In the genomic region with DNA sequence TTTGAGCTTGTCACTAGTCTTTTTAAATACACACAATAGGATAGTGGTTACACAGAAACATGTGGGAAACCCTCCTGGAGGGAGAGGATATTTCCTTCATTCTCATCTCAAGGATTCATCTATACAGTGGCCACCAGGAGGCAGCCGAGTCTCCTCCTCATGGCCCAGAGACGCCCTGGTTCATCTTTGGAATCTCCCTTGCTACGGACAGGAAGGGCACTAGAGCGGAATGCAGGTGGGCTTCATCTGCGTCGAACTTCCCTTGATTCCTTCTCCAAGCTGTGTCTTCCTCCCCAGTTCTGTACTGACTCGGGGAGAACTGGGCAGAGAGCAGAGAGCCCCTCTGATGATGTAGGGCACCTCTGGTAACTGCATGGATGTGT, we compare ENCODE assay signal across 8 cellular contexts.
DNase-seq lines count a peak whose midpoint lies in the region; ATAC-seq and TF ChIP-seq lines count a peak whose summit lies in the region.
"Not testable (repeated sequence)": the region's sequence is repeated elsewhere in the genome, so short reads cannot be mapped to it uniquely, and the experiment has no call there.

No MANE protein-coding gene starts in this region.

- H3K36me3 ChIP-seq in BE2C, result not testable (repeated sequence)
- peaks cover 54 to 61% of the 10 kb centered on the region in 2 donors for H3K36me3 ChIP-seq in stomach smooth muscle (ENCODE audit: control insufficient read depth in 2 of 2, insufficient read depth in 2 of 2, low read length in 2 of 2)

- H3K27me3 ChIP-seq in BE2C; stomach smooth muscle (ENCODE audit: control insufficient read depth in 1 of 2, insufficient read depth in 2 of 2, low read length in 2 of 2): not testable (repeated sequence)

- not testable (repeated sequence) for DNase-seq in BE2C; activated T-cell treated with anti-CD3 and anti-CD28 coated beads, Interleukin-2, amount 50 U/mL, for 24 hours; glutamatergic neuron; nephron progenitor cell
- DNase-seq in NOMO-1 treated with DMSO at 0.1 percent for 48 hours (lab: John Stamatoyannopoulos, UW; ENCODE audit: unreplicated experiment), result peak; percentile 2
- DNase-seq in dermis blood vessel endothelial cell, result peak; percentile 17

- ATAC-seq in GM21360 (IDR thresholded peaks at IDR 0.05; ENCODE audit: unreplicated experiment), result peak; percentile 49

- H3K9me3 ChIP-seq in BE2C; stomach smooth muscle (ENCODE audit: control insufficient read depth in 2 of 2, low read length in 2 of 2): not testable (repeated sequence)

- peak overlapping the region; percentile 44 for H3K27ac Mint-ChIP-seq in activated T-cell treated with anti-CD3 and anti-CD28 coated beads, Interleukin-2, amount 50 U/mL, for 24 hours
- not testable (repeated sequence) for H3K27ac Mint-ChIP-seq in glutamatergic neuron (ENCODE audit: unreplicated experiment); nephron progenitor cell

- not testable (repeated sequence) for H3K27me3 Mint-ChIP-seq in activated T-cell treated with anti-CD3 and anti-CD28 coated beads, Interleukin-2, amount 50 U/mL, for 24 hours; glutamatergic neuron (ENCODE audit: unreplicated experiment); nephron progenitor cell (ENCODE audit: low read depth, poor library complexity)

- peaks cover 50% of the 10 kb centered on the region for H3K4me1 Mint-ChIP-seq in activated T-cell treated with anti-CD3 and anti-CD28 coated beads, Interleukin-2, amount 50 U/mL, for 24 hours (ENCODE audit: low read depth)
- H3K4me1 Mint-ChIP-seq in glutamatergic neuron (ENCODE audit: low read depth, unreplicated experiment), result peaks cover 15% of the 10 kb centered on the region
- H3K4me1 Mint-ChIP-seq in nephron progenitor cell, result not testable (repeated sequence)

- peak overlapping the region; percentile 13 for H3K27ac ChIP-seq in stomach smooth muscle (ENCODE audit: low read length)

- H3K36me3 Mint-ChIP-seq in activated T-cell treated with anti-CD3 and anti-CD28 coated beads, Interleukin-2, amount 50 U/mL, for 24 hours (ENCODE audit: low read depth), result peaks cover 80% of the 10 kb centered on the region
- not testable (repeated sequence) for H3K36me3 Mint-ChIP-seq in glutamatergic neuron (ENCODE audit: unreplicated experiment)
- peaks cover 78% of the 10 kb centered on the region for H3K36me3 Mint-ChIP-seq in nephron progenitor cell (ENCODE audit: low read depth)

- not testable (repeated sequence) for H3K9me3 Mint-ChIP-seq in activated T-cell treated with anti-CD3 and anti-CD28 coated beads, Interleukin-2, amount 50 U/mL, for 24 hours; glutamatergic neuron (ENCODE audit: unreplicated experiment); nephron progenitor cell

- TF ChIP-seq CTCF in BE2C (IDR thresholded peaks at IDR 0.05; ENCODE audit: low read depth, low read length), result 0 out of 2 replicates have a peak, but pooled peaks have one; percentile 7
- TF ChIP-seq CTCF in glutamatergic neuron (IDR thresholded peaks at IDR 0.05; ENCODE audit: partially characterized antibody, unreplicated experiment), result peak; percentile 18
- peak; percentile 36 for TF ChIP-seq CTCF in nephron progenitor cell (IDR thresholded peaks at IDR 0.05)

- not testable (repeated sequence) for H3K4me1 ChIP-seq in BE2C
- H3K4me1 ChIP-seq in stomach smooth muscle (ENCODE audit: control insufficient read depth, insufficient read depth, low read length), result peaks cover 36% of the 10 kb centered on the region

- not testable (repeated sequence) for H3K4me3 ChIP-seq in BE2C (ENCODE audit: low read depth, low read length); stomach smooth muscle (ENCODE audit: low read length in 2 of 2)

- H3K9ac ChIP-seq in stomach smooth muscle (ENCODE audit: low read length in 2 of 2), result peak overlapping the region in 1 of 2 donors; percentile 76

- not testable (repeated sequence) for H3K4me3 Mint-ChIP-seq in activated T-cell treated with anti-CD3 and anti-CD28 coated beads, Interleukin-2, amount 50 U/mL, for 24 hours; glutamatergic neuron (ENCODE audit: unreplicated experiment); nephron progenitor cell
